ENCODE assay signal across 15 cellular contexts in the genomic region with DNA sequence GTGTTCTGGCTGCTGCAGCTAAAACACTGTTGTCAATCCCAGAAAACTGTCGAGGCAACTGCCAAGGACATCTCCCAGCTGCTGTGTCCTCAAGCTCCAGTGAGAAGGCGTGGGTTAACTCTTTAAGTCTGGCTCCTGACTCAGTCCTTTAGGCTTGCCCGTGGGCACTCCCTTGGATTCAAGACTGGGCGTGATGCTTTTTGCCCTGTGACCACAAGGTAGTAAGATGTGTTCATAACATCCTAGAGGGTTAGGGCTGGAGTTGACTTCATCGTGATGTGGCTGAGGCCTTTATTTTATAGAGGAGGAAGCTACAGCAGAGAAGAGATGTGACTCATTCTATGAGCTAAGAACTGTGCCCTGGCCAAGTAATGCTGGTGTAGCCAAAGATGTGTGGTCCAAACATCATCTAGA. TPM values are rescaled to one million over a fixed set of nuclear protein-coding genes. Genes with fewer than 3 reads are reported as not detected.
DNase-seq lines count a peak whose midpoint lies in the region; ATAC-seq and TF ChIP-seq lines count a peak whose summit lies in the region.
"Had no signal": no experiment of that assay in that cellular context is flagged by ENCODE, and none has a peak within 500 bp of the region (broad histone marks: within the 10 kb centered on the region; RNA-seq: fewer than 3 reads in every experiment).

No MANE protein-coding gene starts in this region.

- no peaks in the 10 kb centered on the region for H3K27me3 Mint-ChIP-seq in activated T-helper 2 cell treated with anti-CD3 and anti-CD28 coated beads, Interferon-gamma antibody, Interleukin-2, Interleukin-4, amounts not matched to agents 10 μg/mL and 5 μg/mL and 100 μg/mL, durations not matched to agents 14 hours and 24 hours and 36 hours (ENCODE audit: low read depth)

- H3K4me3 Mint-ChIP-seq in activated T-helper 2 cell treated with anti-CD3 and anti-CD28 coated beads, Interferon-gamma antibody, Interleukin-2, Interleukin-4, amounts not matched to agents 10 μg/mL and 5 μg/mL and 100 μg/mL, durations not matched to agents 14 hours and 24 hours and 36 hours (ENCODE audit: low read depth), result no peak overlapping the region
- H3K4me3 Mint-ChIP-seq: CD4-positive, alpha-beta T cell; endodermal cell had no signal

- intact Hi-C loops in head of caudate nucleus (cut with DNase I), result no loop called here
- intact Hi-C loops in activated T-helper 2 cell treated with anti-CD3 and anti-CD28 coated beads, Interferon-gamma antibody, Interleukin-2, Interleukin-4, amounts not matched to agents 10 μg/mL and 5 μg/mL and 100 μg/mL, durations not matched to agents 14 hours and 24 hours and 36 hours (cut with micrococcal nuclease), result no loop called here

- DNase-seq in AG10803 (ENCODE audit: low read depth), result peak; percentile 77
- DNase-seq in NB4 (ENCODE audit: low read depth), result peak; percentile 15
- DNase-seq in epithelial cell of prostate (ENCODE audit: low read depth, low spot score), result peak; percentile 92
- peak; percentile 76 for DNase-seq in myocyte (ENCODE audit: low read depth)
- DNase-seq in head of caudate nucleus, result no peak
- no peak for DNase-seq in activated T-helper 2 cell treated with anti-CD3 and anti-CD28 coated beads, Interferon-gamma antibody, Interleukin-2, Interleukin-4, amounts not matched to agents 10 μg/mL and 5 μg/mL and 100 μg/mL, durations not matched to agents 14 hours and 24 hours and 36 hours (ENCODE audit: low spot score)
- DNase-seq in amygdala (lab: John Stamatoyannopoulos, UW), result no peak
- DNase-seq: activated CD4-positive, alpha-beta T cell treated with anti-CD3 and anti-CD28 coated beads for 1 hour; activated naive CD4-positive, alpha-beta T cell treated with anti-CD3 and anti-CD28 coated beads, Interleukin-2, amount 50 U/mL, for 16 hours; CD4-positive, alpha-beta T cell; endodermal cell; kidney glomerular epithelial cell; ovary had no signal

- TF ChIP-seq POLR2A in NB4 (IDR thresholded peaks at IDR 0.05; ENCODE audit: extremely low read depth, insufficient read length), result no peak

- H3K36me3 Mint-ChIP-seq in activated T-helper 2 cell treated with anti-CD3 and anti-CD28 coated beads, Interferon-gamma antibody, Interleukin-2, Interleukin-4, amounts not matched to agents 10 μg/mL and 5 μg/mL and 100 μg/mL, durations not matched to agents 14 hours and 24 hours and 36 hours (ENCODE audit: low read depth), result no peaks in the 10 kb centered on the region

- no peaks in the 10 kb centered on the region for H3K9me3 Mint-ChIP-seq in activated T-helper 2 cell treated with anti-CD3 and anti-CD28 coated beads, Interferon-gamma antibody, Interleukin-2, Interleukin-4, amounts not matched to agents 10 μg/mL and 5 μg/mL and 100 μg/mL, durations not matched to agents 14 hours and 24 hours and 36 hours
- H3K9me3 Mint-ChIP-seq: CD4-positive, alpha-beta T cell; endodermal cell had no signal

- TF ChIP-seq CTCF in AG10803 (conservative IDR thresholded peaks at IDR 0.05; ENCODE audit: low read length) (no peak), NB4 (IDR thresholded peaks at IDR 0.05; ENCODE audit: low read depth, low read length) (no peak)

- H3K27ac ChIP-seq in epithelial cell of prostate, result peak overlapping the region; percentile 16
- H3K27ac ChIP-seq: ovary had no signal

- H3K4me3 ChIP-seq in AG10803 (ENCODE audit: low read length), result no peak overlapping the region
- H3K4me3 ChIP-seq in NB4 (ENCODE audit: low read depth, low read length), result no peak overlapping the region
- H3K4me3 ChIP-seq: ovary had no signal

- H3K4me1 Mint-ChIP-seq in activated T-helper 2 cell treated with anti-CD3 and anti-CD28 coated beads, Interferon-gamma antibody, Interleukin-2, Interleukin-4, amounts not matched to agents 10 μg/mL and 5 μg/mL and 100 μg/mL, durations not matched to agents 14 hours and 24 hours and 36 hours (ENCODE audit: low read depth), result no peaks in the 10 kb centered on the region
- H3K4me1 Mint-ChIP-seq: endodermal cell had no signal

- no peak overlapping the region for H3K27ac Mint-ChIP-seq in activated T-helper 2 cell treated with anti-CD3 and anti-CD28 coated beads, Interferon-gamma antibody, Interleukin-2, Interleukin-4, amounts not matched to agents 10 μg/mL and 5 μg/mL and 100 μg/mL, durations not matched to agents 14 hours and 24 hours and 36 hours
- H3K27ac Mint-ChIP-seq: CD4-positive, alpha-beta T cell; endodermal cell had no signal

- ATAC-seq in HG03442 (IDR thresholded peaks at IDR 0.05; ENCODE audit: unreplicated experiment), result no peak
- ATAC-seq: HepG2 had no signal

RNA-seq across cellular contexts. Expression of gene TEKT3, which starts 50.9 kb away (rescaled TPM):
- not detected in 2 replicates for total RNA-seq in myocyte
- 0.68 TPM for polyA plus RNA-seq in myocyte (2012)
- not detected in 2 replicates for total RNA-seq in activated T-helper 2 cell treated with anti-CD3 and anti-CD28 coated beads, Interferon-gamma antibody, Interleukin-2, Interleukin-4, amounts not matched to agents 10 μg/mL and 5 μg/mL and 100 μg/mL, durations not matched to agents 14 hours and 24 hours and 36 hours
- total RNA-seq: CD4-positive, alpha-beta T cell had no signal

Comparison
In these comparisons a context has a peak if more than half of its experiments do, and no peak if none do; other contexts are left out.
1. DNase-seq: peak in AG10803 (single experiment), NB4 (single experiment), epithelial cell of prostate (single experiment) and myocyte (single experiment); none in head of caudate nucleus (0 of 42), activated T-helper 2 cell treated with anti-CD3 and anti-CD28 coated beads, Interferon-gamma antibody, Interleukin-2, Interleukin-4, amounts not matched to agents 10 μg/mL and 5 μg/mL and 100 μg/mL, durations not matched to agents 14 hours and 24 hours and 36 hours (single experiment) and amygdala (0 of 56).